10 cellular contexts compared by ENCODE assay signal in the genomic region with DNA sequence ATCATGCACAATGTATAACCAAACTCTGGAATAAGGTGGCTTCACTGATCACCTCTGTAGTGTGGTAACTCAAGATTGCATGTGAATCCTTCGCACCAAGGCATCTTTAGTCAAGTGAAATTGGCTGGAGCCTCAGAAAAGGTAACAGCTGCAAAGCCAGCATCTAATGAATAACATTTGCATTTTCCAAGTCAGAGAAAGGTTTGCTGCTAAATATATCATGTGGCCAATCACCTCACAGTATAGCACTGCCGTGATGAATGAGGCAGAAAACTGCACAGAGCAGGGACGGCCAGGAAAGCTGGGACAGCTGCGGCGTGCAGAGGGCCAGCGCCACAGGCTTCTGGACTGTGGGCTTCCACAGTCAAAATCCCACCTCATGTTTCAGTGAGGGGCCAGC. TPM values are rescaled to one million over a fixed set of nuclear protein-coding genes. Genes with fewer than 3 reads are reported as not detected.
DNase-seq lines count a peak whose midpoint lies in the region; ATAC-seq and TF ChIP-seq lines count a peak whose summit lies in the region.
"Had no signal": no experiment of that assay in that cellular context is flagged by ENCODE, and none has a peak within 500 bp of the region (broad histone marks: within the 10 kb centered on the region; RNA-seq: fewer than 3 reads in every experiment).

No MANE protein-coding gene starts in this region.

- no peaks in the 10 kb centered on the region for H3K9me3 Mint-ChIP-seq in progenitor cell of endocrine pancreas (ENCODE audit: low read depth)

- no peaks in the 10 kb centered on the region for H3K9me3 ChIP-seq in WERI-Rb-1 (ENCODE audit: severe bottlenecking)

- H3K27ac Mint-ChIP-seq in progenitor cell of endocrine pancreas, result no peak overlapping the region

- H3K4me3 ChIP-seq in WERI-Rb-1 (ENCODE audit: low read depth, low read length), result no peak overlapping the region

- ATAC-seq in GM19324 (IDR thresholded peaks at IDR 0.05; ENCODE audit: low FRiP score, unreplicated experiment) (peak; percentile 68), HG02884 (IDR thresholded peaks at IDR 0.05; ENCODE audit: unreplicated experiment) (peak; percentile 55)

- H3K27ac ChIP-seq in WERI-Rb-1, result no peak overlapping the region

- H3K4me3 Mint-ChIP-seq in progenitor cell of endocrine pancreas (ENCODE audit: low read depth), result no peak overlapping the region

- H3K4me1 Mint-ChIP-seq in progenitor cell of endocrine pancreas (ENCODE audit: low read depth), result peaks cover 9% of the 10 kb centered on the region

- DNase-seq in DMS 273 treated with DMSO at 0.1 percent for 48 hours (lab: John Stamatoyannopoulos, UW) (peak; percentile 95), NCI-H446 treated with DMSO at 0.1 percent for 48 hours (lab: John Stamatoyannopoulos, UW) (peak; percentile 86), NCI-H2029 treated with DMSO at 0.1 percent for 48 hours (lab: John Stamatoyannopoulos, UW) (no peak), WERI-Rb-1 (no peak), NCI-H748 treated with DMSO at 0.1 percent for 48 hours (lab: John Stamatoyannopoulos, UW) (no peak), progenitor cell of endocrine pancreas (ENCODE audit: low spot score, unreplicated experiment) (no peak)
- DNase-seq: activated CD4-positive, alpha-beta T cell treated with anti-CD3 and anti-CD28 coated beads for 4 hours; NCI-H226 had no signal

- no peaks in the 10 kb centered on the region for H3K27me3 Mint-ChIP-seq in progenitor cell of endocrine pancreas

- peaks cover 6% of the 10 kb centered on the region for H3K36me3 ChIP-seq in WERI-Rb-1

- H3K36me3 Mint-ChIP-seq in progenitor cell of endocrine pancreas (ENCODE audit: insufficient read depth), result peaks cover 4% of the 10 kb centered on the region

- TF ChIP-seq CTCF in WERI-Rb-1 (IDR thresholded peaks at IDR 0.05; ENCODE audit: low read depth, low read length), result no peak
- TF ChIP-seq CTCF in progenitor cell of endocrine pancreas (IDR thresholded peaks at IDR 0.05; ENCODE audit: unreplicated experiment), result no peak

- no peaks in the 10 kb centered on the region for H3K27me3 ChIP-seq in WERI-Rb-1 (ENCODE audit: insufficient read depth, low read depth, severe bottlenecking)

RNA-seq across cellular contexts. Expression of gene MRPS27, which starts 18.5 kb away (rescaled TPM):
- total RNA-seq in progenitor cell of endocrine pancreas, result 54.7 and 60.6 TPM in 2 replicates

RNA-seq across cellular contexts. Expression of gene PTCD2, which starts 18.6 kb away (rescaled TPM):
- total RNA-seq in progenitor cell of endocrine pancreas, result 8.9 and 13.5 TPM in 2 replicates

Comparison
In these comparisons a context has a peak if more than half of its experiments do, and no peak if none do; other contexts are left out.
1. DNase-seq: peak in DMS 273 treated with DMSO at 0.1 percent for 48 hours (single experiment) and NCI-H446 treated with DMSO at 0.1 percent for 48 hours (single experiment); none in NCI-H2029 treated with DMSO at 0.1 percent for 48 hours (single experiment), WERI-Rb-1 (single experiment), NCI-H748 treated with DMSO at 0.1 percent for 48 hours (single experiment) and progenitor cell of endocrine pancreas (single experiment).